Comparison of ENCODE assay signal across 17 cellular contexts in genomic region chr18:57497372-57498294, GRCh38.
DNase-seq lines count a peak whose midpoint lies in the region; ATAC-seq and TF ChIP-seq lines count a peak whose summit lies in the region.
"Had no signal": no experiment of that assay in that cellular context is flagged by ENCODE, and none has a peak within 500 bp of the region (broad histone marks: within the 10 kb centered on the region; RNA-seq: fewer than 3 reads in every experiment).

No MANE protein-coding gene starts in this region.

- H3K79me2 ChIP-seq in HCT116 (ENCODE audit: insufficient read depth, low read length) = no peaks in the 10 kb centered on the region

- peaks cover 3 to 10% of the 10 kb centered on the region in 2 experiments for H3K4me1 ChIP-seq in HCT116 (ENCODE audit: control insufficient read depth in 1 of 2, insufficient read depth in 2 of 2, low read length in 2 of 2)
- no peaks in the 10 kb centered on the region for H3K4me1 ChIP-seq in mucosa of descending colon (ENCODE audit: low read depth)
- H3K4me1 ChIP-seq: colonic mucosa had no signal

- H3K27me3 Mint-ChIP-seq in mesothelial cell of epicardium (ENCODE audit: low read depth) = peaks cover 34% of the 10 kb centered on the region

- H3K36me3 Mint-ChIP-seq in mesothelial cell of epicardium = no peaks in the 10 kb centered on the region
- H3K36me3 Mint-ChIP-seq: activated naive CD4-positive, alpha-beta T cell treated with anti-CD3 and anti-CD28 coated beads, Interleukin-2, amount 50 U/mL, for 72 hours; CD4-positive, CD25-positive, alpha-beta regulatory T cell had no signal

- no peak for TF ChIP-seq RAD21 in HCT116 (IDR thresholded peaks at IDR 0.05; ENCODE audit: low read depth)

- no peak overlapping the region for H3K9ac ChIP-seq in HCT116 (ENCODE audit: low read length)

- no peaks in the 10 kb centered on the region for H3K36me3 ChIP-seq in HCT116 (ENCODE audit: control insufficient read depth in 1 of 2, insufficient read depth in 2 of 2, low read length in 2 of 2)
- H3K36me3 ChIP-seq in mucosa of descending colon (ENCODE audit: low read depth) = no peaks in the 10 kb centered on the region
- H3K36me3 ChIP-seq: colonic mucosa, HAP-1 had no signal

- no peak overlapping the region for H2AFZ ChIP-seq in HCT116 (ENCODE audit: low read depth, low read length, poor library complexity, severe bottlenecking)

- no peak overlapping the region for H3K4me3 Mint-ChIP-seq in mesothelial cell of epicardium
- H3K4me3 Mint-ChIP-seq: activated B cell treated with CpG ODN at 0.5 μM for 24 hours; CD4-positive, CD25-positive, alpha-beta regulatory T cell had no signal

- H3K4me2 ChIP-seq in HCT116 (ENCODE audit: low read length) = peak overlapping the region; percentile 34

- ATAC-seq in HCT116 = peak; percentile 38; the same call in 1 of the 2 replicates
- ATAC-seq in mucosa of descending colon = peak; percentile 82
- no peak for ATAC-seq in GM21447 (IDR thresholded peaks at IDR 0.05; ENCODE audit: unreplicated experiment)
- ATAC-seq: activated naive CD4-positive, alpha-beta T cell treated with anti-CD3 and anti-CD28 coated beads, Interleukin-2, amount 50 U/mL, for 72 hours had no signal

- POLR2A ChIA-PET in HCT116 (lab: Charles Lee) = no interaction called here

- no peak overlapping the region for H3K27ac ChIP-seq in HCT116 (ENCODE audit: low read depth, low read length)
- H3K27ac ChIP-seq: colonic mucosa, SK-N-MC had no signal

- H3K9me3 ChIP-seq in HCT116 (ENCODE audit: control insufficient read depth in 1 of 2, insufficient read depth in 1 of 2, low read depth in 1 of 2, low read length in 2 of 2) (no peaks in the 10 kb centered on the region), mucosa of descending colon (no peaks in the 10 kb centered on the region)
- H3K9me3 ChIP-seq: colonic mucosa, HAP-1 had no signal

- H3K9me2 ChIP-seq in HCT116 (ENCODE audit: insufficient read depth) = no peaks in the 10 kb centered on the region

- intact Hi-C loops in HCT116 (cut with micrococcal nuclease) (no loop called here), mucosa of descending colon (cut with DNase I, micrococcal nuclease) (no loop called here)

- H3K9me3 Mint-ChIP-seq in mesothelial cell of epicardium = no peaks in the 10 kb centered on the region
- H3K9me3 Mint-ChIP-seq: activated B cell treated with CpG ODN at 0.5 μM for 24 hours; activated naive CD4-positive, alpha-beta T cell treated with anti-CD3 and anti-CD28 coated beads, Interleukin-2, amount 50 U/mL, for 72 hours had no signal

- in situ Hi-C loops in Caki2 (cut with HindIII; ENCODE audit: low pct_unique_long_range_greater_than_20kb, low sequenced_read_pairs) = no loop called here

- no peaks in the 10 kb centered on the region for H3K27me3 ChIP-seq in HCT116 (ENCODE audit: insufficient read depth, low read length)
- H3K27me3 ChIP-seq: colonic mucosa had no signal

- peak; percentile 28 for DNase-seq in Caki2 (ENCODE audit: low read depth)
- no peak for DNase-seq in HCT116 (ENCODE audit: low read depth, low spot score)
- peak; percentile 9 for DNase-seq in astrocyte of the hippocampus (ENCODE audit: low read depth, low spot score)
- no peak for DNase-seq in mucosa of descending colon
- no peak for DNase-seq in RPMI8226
- no peak for DNase-seq in mesothelial cell of epicardium (ENCODE audit: low spot score in 2 of 2, unreplicated experiment in 2 of 2)
- DNase-seq: activated B cell treated with CpG ODN at 0.5 μM for 24 hours; CD4-positive, CD25-positive, alpha-beta regulatory T cell; colonic mucosa; GF-D8; NCI-H1048; NCI-H524 treated with DMSO at 0.1 percent for 48 hours; stimulated activated naive CD4-positive, alpha-beta T cell treated with Interleukin-2 at 50 U/mL for 16 hours had no signal

- H3K4me1 Mint-ChIP-seq in mesothelial cell of epicardium = no peaks in the 10 kb centered on the region
- H3K4me1 Mint-ChIP-seq: activated B cell treated with CpG ODN at 0.5 μM for 24 hours; CD4-positive, CD25-positive, alpha-beta regulatory T cell had no signal

- H4K20me1 ChIP-seq in HCT116 (ENCODE audit: insufficient read depth) = no peaks in the 10 kb centered on the region

- TF ChIP-seq CTCF in HCT116 (IDR thresholded peaks at IDR 0.05 in 2 of 3, conservative IDR thresholded peaks at IDR 0.05 in 1 of 3; ENCODE audit: borderline replicate concordance in 1 of 3, insufficient read depth in 1 of 3, low read depth in 2 of 3, low read length in 2 of 3) (no peak), mucosa of descending colon (IDR thresholded peaks at IDR 0.05) (no peak), mesothelial cell of epicardium (IDR thresholded peaks at IDR 0.05; ENCODE audit: unreplicated experiment) (no peak)

- no TSS peak for BruUV-seq in HCT116 (replicated peaks; lab: Mats Ljungman, UMichigan)

- no peak for TF ChIP-seq POLR2A in HCT116 (IDR thresholded peaks at IDR 0.05; ENCODE audit: borderline replicate concordance, extremely low read depth, insufficient read depth, insufficient read length)

- CTCF ChIA-PET in HCT116 (lab: Charles Lee) = no interaction called here

- H3K4me3 ChIP-seq in HCT116 (replicated peaks in 1 of 2; ENCODE audit: low read depth in 1 of 2, low read length in 2 of 2) = no peak overlapping the region
- H3K4me3 ChIP-seq in mucosa of descending colon = no peak overlapping the region
- H3K4me3 ChIP-seq: colonic mucosa, HAP-1, SK-N-MC had no signal

- H3K27ac Mint-ChIP-seq in mesothelial cell of epicardium = no peak overlapping the region
- H3K27ac Mint-ChIP-seq: activated B cell treated with CpG ODN at 0.5 μM for 24 hours; activated naive CD4-positive, alpha-beta T cell treated with anti-CD3 and anti-CD28 coated beads, Interleukin-2, amount 50 U/mL, for 72 hours; CD4-positive, CD25-positive, alpha-beta regulatory T cell had no signal

- RAD21 ChIA-PET in HCT116 (lab: Charles Lee; ENCODE audit: low non-redundant PET in 1 of 2, low total read pairs in 2 of 2, uncharacterized antibody in 2 of 2, unreplicated experiment in 2 of 2) = no interaction called here

TF ChIP-seq in HCT116, 20 proteins besides CTCF, POLR2A, EP300 and RAD21:
- TF ChIP-seq SRF (IDR thresholded peaks at IDR 0.05; ENCODE audit: low read depth) = no peak
- TF ChIP-seq CEBPB (IDR thresholded peaks at IDR 0.05; ENCODE audit: low read depth) = no peak
- no peak for TF ChIP-seq POLR2AphosphoS5 (IDR thresholded peaks at IDR 0.05; ENCODE audit: low read depth, low read length)
- no peak for TF ChIP-seq EZH2 (IDR thresholded peaks at IDR 0.05)
- TF ChIP-seq, protein P1, sequence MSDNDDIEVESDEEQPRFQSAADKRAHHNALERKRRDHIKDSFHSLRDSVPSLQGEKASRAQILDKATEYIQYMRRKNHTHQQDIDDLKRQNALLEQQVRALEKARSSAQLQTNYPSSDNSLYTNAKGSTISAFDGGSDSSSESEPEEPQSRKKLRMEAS (IDR thresholded peaks at IDR 0.05) = no peak
- no peak for TF ChIP-seq YY1 (IDR thresholded peaks at IDR 0.05; ENCODE audit: extremely low read depth, insufficient replicate concordance, low read depth, low read length)
- TF ChIP-seq, protein P2, sequence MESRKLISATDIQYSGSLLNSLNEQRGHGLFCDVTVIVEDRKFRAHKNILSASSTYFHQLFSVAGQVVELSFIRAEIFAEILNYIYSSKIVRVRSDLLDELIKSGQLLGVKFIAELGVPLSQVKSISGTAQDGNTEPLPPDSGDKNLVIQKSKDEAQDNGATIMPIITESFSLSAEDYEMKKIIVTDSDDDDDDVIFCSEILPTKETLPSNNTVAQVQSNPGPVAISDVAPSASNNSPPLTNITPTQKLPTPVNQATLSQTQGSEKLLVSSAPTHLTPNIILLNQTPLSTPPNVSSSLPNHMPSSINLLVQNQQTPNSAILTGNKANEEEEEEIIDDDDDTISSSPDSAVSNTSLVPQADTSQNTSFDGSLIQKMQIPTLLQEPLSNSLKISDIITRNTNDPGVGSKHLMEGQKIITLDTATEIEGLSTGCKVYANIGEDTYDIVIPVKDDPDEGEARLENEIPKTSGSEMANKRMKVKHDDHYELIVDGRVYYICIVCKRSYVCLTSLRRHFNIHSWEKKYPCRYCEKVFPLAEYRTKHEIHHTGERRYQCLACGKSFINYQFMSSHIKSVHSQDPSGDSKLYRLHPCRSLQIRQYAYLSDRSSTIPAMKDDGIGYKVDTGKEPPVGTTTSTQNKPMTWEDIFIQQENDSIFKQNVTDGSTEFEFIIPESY (IDR thresholded peaks at IDR 0.05; ENCODE audit: extremely low read depth, insufficient replicate concordance, low read length) = no peak
- no peak for TF ChIP-seq TCF7L2 (IDR thresholded peaks at IDR 0.05; ENCODE audit: borderline replicate concordance, extremely low read depth, insufficient read depth, insufficient read length)
- TF ChIP-seq, protein P3, sequence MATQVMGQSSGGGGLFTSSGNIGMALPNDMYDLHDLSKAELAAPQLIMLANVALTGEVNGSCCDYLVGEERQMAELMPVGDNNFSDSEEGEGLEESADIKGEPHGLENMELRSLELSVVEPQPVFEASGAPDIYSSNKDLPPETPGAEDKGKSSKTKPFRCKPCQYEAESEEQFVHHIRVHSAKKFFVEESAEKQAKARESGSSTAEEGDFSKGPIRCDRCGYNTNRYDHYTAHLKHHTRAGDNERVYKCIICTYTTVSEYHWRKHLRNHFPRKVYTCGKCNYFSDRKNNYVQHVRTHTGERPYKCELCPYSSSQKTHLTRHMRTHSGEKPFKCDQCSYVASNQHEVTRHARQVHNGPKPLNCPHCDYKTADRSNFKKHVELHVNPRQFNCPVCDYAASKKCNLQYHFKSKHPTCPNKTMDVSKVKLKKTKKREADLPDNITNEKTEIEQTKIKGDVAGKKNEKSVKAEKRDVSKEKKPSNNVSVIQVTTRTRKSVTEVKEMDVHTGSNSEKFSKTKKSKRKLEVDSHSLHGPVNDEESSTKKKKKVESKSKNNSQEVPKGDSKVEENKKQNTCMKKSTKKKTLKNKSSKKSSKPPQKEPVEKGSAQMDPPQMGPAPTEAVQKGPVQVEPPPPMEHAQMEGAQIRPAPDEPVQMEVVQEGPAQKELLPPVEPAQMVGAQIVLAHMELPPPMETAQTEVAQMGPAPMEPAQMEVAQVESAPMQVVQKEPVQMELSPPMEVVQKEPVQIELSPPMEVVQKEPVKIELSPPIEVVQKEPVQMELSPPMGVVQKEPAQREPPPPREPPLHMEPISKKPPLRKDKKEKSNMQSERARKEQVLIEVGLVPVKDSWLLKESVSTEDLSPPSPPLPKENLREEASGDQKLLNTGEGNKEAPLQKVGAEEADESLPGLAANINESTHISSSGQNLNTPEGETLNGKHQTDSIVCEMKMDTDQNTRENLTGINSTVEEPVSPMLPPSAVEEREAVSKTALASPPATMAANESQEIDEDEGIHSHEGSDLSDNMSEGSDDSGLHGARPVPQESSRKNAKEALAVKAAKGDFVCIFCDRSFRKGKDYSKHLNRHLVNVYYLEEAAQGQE (IDR thresholded peaks at IDR 0.05; ENCODE audit: low read depth) = no peak
- TF ChIP-seq, protein P4, sequence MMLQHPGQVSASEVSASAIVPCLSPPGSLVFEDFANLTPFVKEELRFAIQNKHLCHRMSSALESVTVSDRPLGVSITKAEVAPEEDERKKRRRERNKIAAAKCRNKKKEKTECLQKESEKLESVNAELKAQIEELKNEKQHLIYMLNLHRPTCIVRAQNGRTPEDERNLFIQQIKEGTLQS (IDR thresholded peaks at IDR 0.05) = no peak
- no peak for TF ChIP-seq JUND (IDR thresholded peaks at IDR 0.05)
- no peak for TF ChIP-seq ELF1 (IDR thresholded peaks at IDR 0.05; ENCODE audit: borderline replicate concordance, low read depth)

Comparison
In these comparisons a context has a peak if more than half of its experiments do, and no peak if none do; other contexts are left out.
1. DNase-seq: peak in Caki2 (single experiment) and astrocyte of the hippocampus (single experiment); none in HCT116 (single experiment), mucosa of descending colon (0 of 3), RPMI8226 (single experiment) and mesothelial cell of epicardium (0 of 2).